Comparison of ENCODE assay signal across 18 cellular contexts in genomic region chr3:123622766-123623165, GRCh38.
"Had no signal": no experiment of that assay in that cellular context is flagged by ENCODE, and none has a peak within 500 bp of the region (broad histone marks: within the 10 kb centered on the region; RNA-seq: fewer than 3 reads in every experiment).

No MANE protein-coding gene starts in this region.

- H3K9me3 Mint-ChIP-seq: activated CD8-positive, alpha-beta T cell treated with anti-CD3 and anti-CD28 coated beads for 36 hours; activated naive CD8-positive, alpha-beta T cell treated with anti-CD3 and anti-CD28 coated beads, Interleukin-2, amount 50 U/mL, for 24 hours; immature natural killer cell; natural killer cell; stimulated activated naive B cell treated with anti-CD40 and anti-IgM and Interleukin-4, amounts not matched to agents 10 μg/mL and 1 μg/mL and 100 μg/mL, for 72 hours had no signal

- ATAC-seq: activated CD8-positive, alpha-beta T cell treated with anti-CD3 and anti-CD28 coated beads for 36 hours; activated naive CD8-positive, alpha-beta T cell treated with anti-CD3 and anti-CD28 coated beads, Interleukin-2, amount 50 U/mL, for 24 hours; left colon; mucosa of descending colon; natural killer cell; right lobe of liver; stimulated activated naive B cell treated with anti-CD40 and anti-IgM and Interleukin-4, amounts not matched to agents 10 μg/mL and 1 μg/mL and 100 μg/mL, for 72 hours had no signal

- H3K4me3 ChIP-seq: cardiac muscle cell, colonic mucosa, mucosa of descending colon, right lobe of liver, spleen, suprapubic skin had no signal

- DNase-seq: activated CD4-positive, alpha-beta T cell treated with anti-CD3 and anti-CD28 coated beads for 4 hours; activated CD8-positive, alpha-beta memory T cell treated with anti-CD3 and anti-CD28 coated beads, Interleukin-2, amount 50 U/mL, for 4 hours; activated CD8-positive, alpha-beta T cell treated with anti-CD3 and anti-CD28 coated beads for 36 hours; activated naive CD4-positive, alpha-beta T cell treated with Interleukin-2 at 50 U/mL for 16 hours; activated naive CD8-positive, alpha-beta T cell treated with anti-CD3 and anti-CD28 coated beads, Interleukin-2, amount 50 U/mL, for 24 hours; colonic mucosa; effector CD8-positive, alpha-beta T cell; immature natural killer cell; left colon; mucosa of descending colon; natural killer cell; right lobe of liver; spleen; stimulated activated CD4-positive, alpha-beta T cell treated with anti-CD3 and anti-CD28 coated beads, Interleukin-1b, Interleukin-23, amount 100 ng/mL, for 48 hours; stimulated activated naive B cell treated with anti-CD40 and anti-IgM and Interleukin-4, amounts not matched to agents 10 μg/mL and 1 μg/mL and 100 μg/mL, for 72 hours; T-helper 9 cell had no signal

- H3K36me3 ChIP-seq: cardiac muscle cell, colonic mucosa had no signal

- H3K4me1 Mint-ChIP-seq: activated naive CD8-positive, alpha-beta T cell treated with anti-CD3 and anti-CD28 coated beads, Interleukin-2, amount 50 U/mL, for 24 hours; immature natural killer cell; natural killer cell had no signal

- H3K9me3 ChIP-seq: colonic mucosa, mucosa of descending colon, right lobe of liver, spleen, suprapubic skin had no signal

- H3K27ac Mint-ChIP-seq: activated CD8-positive, alpha-beta T cell treated with anti-CD3 and anti-CD28 coated beads for 36 hours; activated naive CD8-positive, alpha-beta T cell treated with anti-CD3 and anti-CD28 coated beads, Interleukin-2, amount 50 U/mL, for 24 hours; immature natural killer cell; natural killer cell; stimulated activated naive B cell treated with anti-CD40 and anti-IgM and Interleukin-4, amounts not matched to agents 10 μg/mL and 1 μg/mL and 100 μg/mL, for 72 hours had no signal

- H3K27me3 Mint-ChIP-seq: activated CD8-positive, alpha-beta T cell treated with anti-CD3 and anti-CD28 coated beads for 36 hours; activated naive CD8-positive, alpha-beta T cell treated with anti-CD3 and anti-CD28 coated beads, Interleukin-2, amount 50 U/mL, for 24 hours; stimulated activated naive B cell treated with anti-CD40 and anti-IgM and Interleukin-4, amounts not matched to agents 10 μg/mL and 1 μg/mL and 100 μg/mL, for 72 hours had no signal

- H3K4me3 Mint-ChIP-seq: activated CD8-positive, alpha-beta T cell treated with anti-CD3 and anti-CD28 coated beads for 36 hours; activated naive CD8-positive, alpha-beta T cell treated with anti-CD3 and anti-CD28 coated beads, Interleukin-2, amount 50 U/mL, for 24 hours; immature natural killer cell; natural killer cell; stimulated activated naive B cell treated with anti-CD40 and anti-IgM and Interleukin-4, amounts not matched to agents 10 μg/mL and 1 μg/mL and 100 μg/mL, for 72 hours had no signal

- H3K27me3 ChIP-seq: cardiac muscle cell, colonic mucosa, right lobe of liver, spleen, suprapubic skin had no signal

- H3K4me1 ChIP-seq: colonic mucosa had no signal

- H3K27ac ChIP-seq: cardiac muscle cell, colonic mucosa, right lobe of liver had no signal

- H3K36me3 Mint-ChIP-seq: immature natural killer cell, natural killer cell had no signal
